Comparison of ENCODE assay signal across 14 cellular contexts in the genomic region with DNA sequence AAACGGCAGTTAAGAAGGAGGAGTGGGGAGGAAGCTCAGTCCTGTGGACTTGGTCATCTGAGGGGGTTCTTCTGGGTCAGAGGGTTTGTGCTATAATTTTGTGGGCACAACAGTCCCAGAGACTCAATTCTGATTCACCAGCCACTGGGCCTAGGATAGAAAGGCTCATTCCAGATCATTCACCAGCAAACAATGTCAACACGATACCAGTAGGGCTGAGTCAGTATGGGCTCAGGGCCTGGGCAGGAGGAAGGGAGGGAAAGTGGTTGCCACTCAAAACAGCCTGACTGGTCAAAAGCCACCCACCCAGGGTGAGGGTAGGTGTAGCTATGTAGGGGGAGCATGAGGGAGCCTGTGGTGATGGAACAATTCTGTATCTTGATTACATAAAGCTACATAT.
DNase-seq lines count a peak whose midpoint lies in the region; ATAC-seq, FAIRE-seq and TF ChIP-seq lines count a peak whose summit lies in the region.
"Had no signal": no experiment of that assay in that cellular context is flagged by ENCODE, and none has a peak within 500 bp of the region (broad histone marks: within the 10 kb centered on the region; RNA-seq: fewer than 3 reads in every experiment).

No MANE protein-coding gene starts in this region.

- peaks cover 14% of the 10 kb centered on the region for H3K36me3 ChIP-seq in HAP-1 (replicated peaks)

- H3K27me3 ChIP-seq in HAP-1 (ENCODE audit: low read depth), result no peaks in the 10 kb centered on the region

- no peak for TF ChIP-seq CTCF in fibroblast of pulmonary artery (IDR thresholded peaks at IDR 0.05; ENCODE audit: low read length, missing control alignments)

- in situ Hi-C loops in HAP-1 (cut with MboI; ENCODE audit: low sequenced_read_pairs), result no loop called here

- peak; percentile 75 for FAIRE-seq in H54 (lab: Jason Lieb, UNC)
- FAIRE-seq: GM12878 had no signal

- no peaks in the 10 kb centered on the region for H3K9me3 ChIP-seq in HAP-1

- no peak for TF ChIP-seq POLR2A in H54 (IDR thresholded peaks at IDR 0.05; ENCODE audit: low read depth, low read length)

- H3K4me3 ChIP-seq in fibroblast of pulmonary artery (replicated peaks; ENCODE audit: low read depth, low read length), result no peak overlapping the region
- H3K4me3 ChIP-seq in skeletal muscle cell (ENCODE audit: low read depth, low read length), result no peak overlapping the region
- no peak overlapping the region for H3K4me3 ChIP-seq in HAP-1
- H3K4me3 ChIP-seq: GM12878 had no signal

- DNase-seq in H54 (ENCODE audit: insufficient read length, low spot score) (peak; percentile 29), fibroblast of pulmonary artery (ENCODE audit: low read depth) (peak; percentile 53), skeletal muscle cell (ENCODE audit: low read depth) (peak; percentile 67), pons (ENCODE audit: low spot score) (no peak), HAP-1 (ENCODE audit: low spot score in 2 of 2) (no peak)
- DNase-seq: activated CD4-positive, alpha-beta memory T cell treated with anti-CD3 and anti-CD28 coated beads for 36 hours; activated naive CD4-positive, alpha-beta T cell treated with anti-CD3 and anti-CD28 coated beads, Interleukin-2, amount 10 ng/mL, durations not matched to agents 7 days and 5 days; Calu3; effector CD4-positive, alpha-beta T cell; MV-4-11 had no signal

- H3K4me1 ChIP-seq in HAP-1, result no peaks in the 10 kb centered on the region

- ATAC-seq in SK-N-SH treated with all-trans-retinoic acid at 6 μM for 48 hours (peak; percentile 87), GM19452 (IDR thresholded peaks at IDR 0.05; ENCODE audit: unreplicated experiment) (no peak), GM21825 (IDR thresholded peaks at IDR 0.05; ENCODE audit: unreplicated experiment) (no peak)
- ATAC-seq: GM12878 had no signal

TF ChIP-seq in SK-N-SH treated with all-trans-retinoic acid at 6 μM for 48 hours, 23 proteins besides CTCF, POLR2A, EP300 and RAD21:
- TF ChIP-seq, protein P1, sequence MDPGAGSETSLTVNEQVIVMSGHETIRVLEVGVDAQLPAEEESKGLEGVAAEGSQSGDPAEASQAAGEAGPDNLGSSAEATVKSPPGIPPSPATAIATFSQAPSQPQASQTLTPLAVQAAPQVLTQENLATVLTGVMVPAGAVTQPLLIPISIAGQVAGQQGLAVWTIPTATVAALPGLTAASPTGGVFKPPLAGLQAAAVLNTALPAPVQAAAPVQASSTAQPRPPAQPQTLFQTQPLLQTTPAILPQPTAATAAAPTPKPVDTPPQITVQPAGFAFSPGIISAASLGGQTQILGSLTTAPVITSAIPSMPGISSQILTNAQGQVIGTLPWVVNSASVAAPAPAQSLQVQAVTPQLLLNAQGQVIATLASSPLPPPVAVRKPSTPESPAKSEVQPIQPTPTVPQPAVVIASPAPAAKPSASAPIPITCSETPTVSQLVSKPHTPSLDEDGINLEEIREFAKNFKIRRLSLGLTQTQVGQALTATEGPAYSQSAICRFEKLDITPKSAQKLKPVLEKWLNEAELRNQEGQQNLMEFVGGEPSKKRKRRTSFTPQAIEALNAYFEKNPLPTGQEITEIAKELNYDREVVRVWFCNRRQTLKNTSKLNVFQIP (CRISPR knock-in tag; IDR thresholded peaks at IDR 0.05; ENCODE audit: borderline replicate concordance, low read depth), result no peak
- TF ChIP-seq, protein P2, sequence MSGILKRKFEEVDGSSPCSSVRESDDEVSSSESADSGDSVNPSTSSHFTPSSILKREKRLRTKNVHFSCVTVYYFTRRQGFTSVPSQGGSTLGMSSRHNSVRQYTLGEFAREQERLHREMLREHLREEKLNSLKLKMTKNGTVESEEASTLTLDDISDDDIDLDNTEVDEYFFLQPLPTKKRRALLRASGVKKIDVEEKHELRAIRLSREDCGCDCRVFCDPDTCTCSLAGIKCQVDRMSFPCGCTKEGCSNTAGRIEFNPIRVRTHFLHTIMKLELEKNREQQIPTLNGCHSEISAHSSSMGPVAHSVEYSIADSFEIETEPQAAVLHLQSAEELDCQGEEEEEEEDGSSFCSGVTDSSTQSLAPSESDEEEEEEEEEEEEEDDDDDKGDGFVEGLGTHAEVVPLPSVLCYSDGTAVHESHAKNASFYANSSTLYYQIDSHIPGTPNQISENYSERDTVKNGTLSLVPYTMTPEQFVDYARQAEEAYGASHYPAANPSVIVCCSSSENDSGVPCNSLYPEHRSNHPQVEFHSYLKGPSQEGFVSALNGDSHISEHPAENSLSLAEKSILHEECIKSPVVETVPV (CRISPR knock-in tag; IDR thresholded peaks at IDR 0.05), result no peak
- TF ChIP-seq TCF4 (CRISPR knock-in tag; IDR thresholded peaks at IDR 0.05; ENCODE audit: borderline replicate concordance), result no peak
- TF ChIP-seq, protein P3, sequence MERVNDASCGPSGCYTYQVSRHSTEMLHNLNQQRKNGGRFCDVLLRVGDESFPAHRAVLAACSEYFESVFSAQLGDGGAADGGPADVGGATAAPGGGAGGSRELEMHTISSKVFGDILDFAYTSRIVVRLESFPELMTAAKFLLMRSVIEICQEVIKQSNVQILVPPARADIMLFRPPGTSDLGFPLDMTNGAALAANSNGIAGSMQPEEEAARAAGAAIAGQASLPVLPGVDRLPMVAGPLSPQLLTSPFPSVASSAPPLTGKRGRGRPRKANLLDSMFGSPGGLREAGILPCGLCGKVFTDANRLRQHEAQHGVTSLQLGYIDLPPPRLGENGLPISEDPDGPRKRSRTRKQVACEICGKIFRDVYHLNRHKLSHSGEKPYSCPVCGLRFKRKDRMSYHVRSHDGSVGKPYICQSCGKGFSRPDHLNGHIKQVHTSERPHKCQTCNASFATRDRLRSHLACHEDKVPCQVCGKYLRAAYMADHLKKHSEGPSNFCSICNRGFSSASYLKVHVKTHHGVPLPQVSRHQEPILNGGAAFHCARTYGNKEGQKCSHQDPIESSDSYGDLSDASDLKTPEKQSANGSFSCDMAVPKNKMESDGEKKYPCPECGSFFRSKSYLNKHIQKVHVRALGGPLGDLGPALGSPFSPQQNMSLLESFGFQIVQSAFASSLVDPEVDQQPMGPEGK (CRISPR knock-in tag; IDR thresholded peaks at IDR 0.05; ENCODE audit: borderline replicate concordance), result no peak
- TF ChIP-seq GLIS3 (CRISPR knock-in tag; IDR thresholded peaks at IDR 0.05), result no peak
- TF ChIP-seq ZNF8 (CRISPR knock-in tag; IDR thresholded peaks at IDR 0.05), result no peak
- no peak for TF ChIP-seq ZNF565 (CRISPR knock-in tag; conservative IDR thresholded peaks at IDR 0.05; ENCODE audit: low read depth)
- no peak for TF ChIP-seq CSDC2 (CRISPR knock-in tag; IDR thresholded peaks at IDR 0.05)

Comparison
In these comparisons a context has a peak if more than half of its experiments do, and no peak if none do; other contexts are left out.
1. DNase-seq: peak in H54 (single experiment), fibroblast of pulmonary artery (single experiment) and skeletal muscle cell (single experiment); none in pons (single experiment) and HAP-1 (0 of 2).